8 cellular contexts compared by ENCODE assay signal in genomic region chr12:89469361-89469760, GRCh38. TPM values are rescaled to one million over a fixed set of nuclear protein-coding genes. Genes with fewer than 3 reads are reported as not detected.
DNase-seq lines count a peak whose midpoint lies in the region; ATAC-seq lines count a peak whose summit lies in the region.

No MANE protein-coding gene starts in this region.

- peak overlapping the region; percentile 21 for H3K27ac Mint-ChIP-seq in activated T-cell treated with anti-CD3 and anti-CD28 coated beads, Interleukin-2, amount 50 U/mL, for 72 hours
- peak overlapping the region; percentile 36 for H3K27ac Mint-ChIP-seq in stimulated activated memory B cell treated with anti-CD40 and anti-IgM and Interleukin-4, amounts not matched to agents 10 μg/mL and 1 μg/mL and 100 μg/mL, for 72 hours

- H3K4me1 Mint-ChIP-seq in activated T-cell treated with anti-CD3 and anti-CD28 coated beads, Interleukin-2, amount 50 U/mL, for 72 hours (ENCODE audit: low read depth): peaks cover 81% of the 10 kb centered on the region
- H3K4me1 Mint-ChIP-seq in stimulated activated memory B cell treated with anti-CD40 and anti-IgM and Interleukin-4, amounts not matched to agents 10 μg/mL and 1 μg/mL and 100 μg/mL, for 72 hours: peaks cover 26% of the 10 kb centered on the region

- H3K9me3 Mint-ChIP-seq in activated T-cell treated with anti-CD3 and anti-CD28 coated beads, Interleukin-2, amount 50 U/mL, for 72 hours: no peaks in the 10 kb centered on the region
- no peaks in the 10 kb centered on the region for H3K9me3 Mint-ChIP-seq in stimulated activated memory B cell treated with anti-CD40 and anti-IgM and Interleukin-4, amounts not matched to agents 10 μg/mL and 1 μg/mL and 100 μg/mL, for 72 hours

- ATAC-seq in HG03066 (IDR thresholded peaks at IDR 0.05; ENCODE audit: low read depth, unreplicated experiment): peak; percentile 65
- ATAC-seq in activated T-cell treated with anti-CD3 and anti-CD28 coated beads, Interleukin-2, amount 50 U/mL, for 72 hours (replicated peaks in 1 of 2): peak; percentile 49
- ATAC-seq in stimulated activated memory B cell treated with anti-CD40 and anti-IgM and Interleukin-4, amounts not matched to agents 10 μg/mL and 1 μg/mL and 100 μg/mL, for 72 hours: no peak

- H3K27me3 Mint-ChIP-seq in activated T-cell treated with anti-CD3 and anti-CD28 coated beads, Interleukin-2, amount 50 U/mL, for 72 hours (ENCODE audit: low read depth): no peaks in the 10 kb centered on the region
- no peaks in the 10 kb centered on the region for H3K27me3 Mint-ChIP-seq in stimulated activated memory B cell treated with anti-CD40 and anti-IgM and Interleukin-4, amounts not matched to agents 10 μg/mL and 1 μg/mL and 100 μg/mL, for 72 hours

- peak overlapping the region; percentile 78 to 97 for H3K4me3 Mint-ChIP-seq in activated T-cell treated with anti-CD3 and anti-CD28 coated beads, Interleukin-2, amount 50 U/mL, for 72 hours
- H3K4me3 Mint-ChIP-seq in stimulated activated memory B cell treated with anti-CD40 and anti-IgM and Interleukin-4, amounts not matched to agents 10 μg/mL and 1 μg/mL and 100 μg/mL, for 72 hours: no peak overlapping the region

- DNase-seq in activated gamma-delta T cell treated with anti-CD3 and anti-CD28 coated beads, Interleukin-2, amount 50 U/mL, for 16 hours (ENCODE audit: low read depth): peak; percentile 7
- DNase-seq in activated gamma-delta T cell treated with Interleukin-2 at 50 U/mL for 16 hours (no peak), mesenteric fat pad (ENCODE audit: low spot score) (no peak), HuH-7.5 (ENCODE audit: low spot score) (no peak)
- DNase-seq in activated T-cell treated with anti-CD3 and anti-CD28 coated beads, Interleukin-2, amount 50 U/mL, for 72 hours: peak in 1 of 2 donors; percentile 32
- no peak for DNase-seq in stimulated activated CD4-positive, alpha-beta T cell treated with anti-CD3 and anti-CD28 coated beads, Interleukin-1b, Interleukin-23, amount 100 ng/mL, for 48 hours

- H3K36me3 Mint-ChIP-seq in activated T-cell treated with anti-CD3 and anti-CD28 coated beads, Interleukin-2, amount 50 U/mL, for 72 hours (ENCODE audit: insufficient read depth in 2 of 2): peaks cover 3 to 8% of the 10 kb centered on the region in 2 donors
- no peaks in the 10 kb centered on the region for H3K36me3 Mint-ChIP-seq in stimulated activated memory B cell treated with anti-CD40 and anti-IgM and Interleukin-4, amounts not matched to agents 10 μg/mL and 1 μg/mL and 100 μg/mL, for 72 hours

RNA-seq across cellular contexts. Expression of gene GALNT4, which starts 55.2 kb away (rescaled TPM):
- total RNA-seq in activated T-cell treated with anti-CD3 and anti-CD28 coated beads, Interleukin-2, amount 50 U/mL, for 72 hours: 10 to 100 TPM in 1 of 2 donors, 1 to 10 TPM in 1; 6.7 to 10.6 TPM
- 6.7 TPM for total RNA-seq in mesenteric fat pad

RNA-seq across cellular contexts. Expression of gene POC1B, which starts 56.5 kb away (rescaled TPM):
- 10 to 100 TPM; 53.8 to 64.3 TPM for total RNA-seq in activated T-cell treated with anti-CD3 and anti-CD28 coated beads, Interleukin-2, amount 50 U/mL, for 72 hours
- total RNA-seq in mesenteric fat pad: 12.8 TPM
